In genomic region chrX:110001702-110002299, GRCh38 we compare ENCODE assay signal across 8 cellular contexts. TPM values are rescaled to one million over a fixed set of nuclear protein-coding genes. Genes with fewer than 3 reads are reported as not detected.
A peak's percentile ranks its signal among the peaks of the same experiment; 100 is the strongest.
DNase-seq lines count a peak whose midpoint lies in the region; TF ChIP-seq lines count a peak whose summit lies in the region.

No MANE protein-coding gene starts in this region.

- POLR2A ChIA-PET in Caco-2 (lab: Charles Lee) = no interaction called here

- H3K27me3 ChIP-seq in Caco-2 (replicated peaks; ENCODE audit: control insufficient read depth, insufficient read depth, low read length) = no peaks in the 10 kb centered on the region

- H3K27ac Mint-ChIP-seq in Caco-2 (ENCODE audit: unreplicated experiment) (peak overlapping the region; percentile 42), nephron (peak overlapping the region; percentile 89 to 97 (median 97))

- H3K9me3 ChIP-seq in Caco-2 = no peaks in the 10 kb centered on the region

- H3K4me1 Mint-ChIP-seq in Caco-2 (ENCODE audit: low read depth, unreplicated experiment) (peaks cover 7% of the 10 kb centered on the region), nephron (peaks cover 51% of the 10 kb centered on the region)

- no peak for TF ChIP-seq CTCF in Caco-2 (IDR thresholded peaks at IDR 0.05; ENCODE audit: insufficient read depth in 1 of 2, low read depth in 1 of 2, low read length in 1 of 2, severe bottlenecking in 1 of 2, unreplicated experiment in 1 of 2)
- TF ChIP-seq CTCF in cardiac fibroblast (IDR thresholded peaks at IDR 0.05; ENCODE audit: low read depth, low read length) = no peak
- TF ChIP-seq CTCF in nephron (IDR thresholded peaks at IDR 0.05; ENCODE audit: unreplicated experiment in 3 of 3) = no peak

- H3K36me3 Mint-ChIP-seq in Caco-2 (ENCODE audit: insufficient read depth, unreplicated experiment) = no peaks in the 10 kb centered on the region
- H3K36me3 Mint-ChIP-seq in nephron (ENCODE audit: low read depth) = peaks cover 8% of the 10 kb centered on the region

- DNase-seq in Caco-2 (no peak), HuH-7 (ENCODE audit: low spot score) (peak; percentile 5), cardiac fibroblast (ENCODE audit: low read depth in 2 of 2) (no peak), COLO829 (ENCODE audit: low spot score) (no peak), NCI-H2029 treated with DMSO at 0.1 percent for 48 hours (lab: John Stamatoyannopoulos, UW) (no peak), head of caudate nucleus (no peak)
- DNase-seq in stimulated activated naive CD4-positive, alpha-beta T cell (lab: John Stamatoyannopoulos, UW) = no peak

- no peaks in the 10 kb centered on the region for H3K4me1 ChIP-seq in Caco-2

- no peaks in the 10 kb centered on the region for H3K36me3 ChIP-seq in Caco-2 (ENCODE audit: control insufficient read depth, insufficient read depth, low read length)

- H3K4me3 Mint-ChIP-seq in Caco-2 (ENCODE audit: unreplicated experiment) (peak overlapping the region; percentile 97), nephron (peak overlapping the region; percentile 91 to 93 (median 92))

- H3K9me3 Mint-ChIP-seq in Caco-2 (ENCODE audit: unreplicated experiment) = no peaks in the 10 kb centered on the region
- no peaks in the 10 kb centered on the region for H3K9me3 Mint-ChIP-seq in nephron

- no TSS peak for BruUV-seq in Caco-2 (replicated peaks; lab: Mats Ljungman, UMichigan)

- H3K4me3 ChIP-seq in Caco-2 (ENCODE audit: low read depth, low read length) = peak overlapping the region; percentile 77
- H3K4me3 ChIP-seq in cardiac fibroblast (replicated peaks in 1 of 2; ENCODE audit: low read depth in 2 of 2, low read length in 2 of 2) = peak overlapping the region; percentile 47 to 71

- CTCF ChIA-PET in Caco-2 (lab: Charles Lee) = interaction anchor here (0.7 kb wide), 1 partner anchor 11 kb away, joined by 8 read pairs; no protein-coding TSS in a partner anchor

- intact Hi-C loops in Caco-2 (cut with micrococcal nuclease; ENCODE audit: unreplicated experiment) (loop anchor here (1.0 to 5.0 kb wide), 3 partner anchors 35 to 122 kb away; no protein-coding TSS in a partner anchor), head of caudate nucleus (cut with DNase I) (no loop called here)

- no peaks in the 10 kb centered on the region for H3K27me3 Mint-ChIP-seq in Caco-2 (ENCODE audit: insufficient read depth, unreplicated experiment)
- no peaks in the 10 kb centered on the region for H3K27me3 Mint-ChIP-seq in nephron (ENCODE audit: low read depth)

RNA-seq across cellular contexts. Expression of gene TMEM164, which starts 1.1 kb away (rescaled TPM):
- 25.6 and 26.2 TPM in 2 replicates for total RNA-seq in Caco-2 (2022)
